ENCODE assay signal across 25 cellular contexts in the genomic region with DNA sequence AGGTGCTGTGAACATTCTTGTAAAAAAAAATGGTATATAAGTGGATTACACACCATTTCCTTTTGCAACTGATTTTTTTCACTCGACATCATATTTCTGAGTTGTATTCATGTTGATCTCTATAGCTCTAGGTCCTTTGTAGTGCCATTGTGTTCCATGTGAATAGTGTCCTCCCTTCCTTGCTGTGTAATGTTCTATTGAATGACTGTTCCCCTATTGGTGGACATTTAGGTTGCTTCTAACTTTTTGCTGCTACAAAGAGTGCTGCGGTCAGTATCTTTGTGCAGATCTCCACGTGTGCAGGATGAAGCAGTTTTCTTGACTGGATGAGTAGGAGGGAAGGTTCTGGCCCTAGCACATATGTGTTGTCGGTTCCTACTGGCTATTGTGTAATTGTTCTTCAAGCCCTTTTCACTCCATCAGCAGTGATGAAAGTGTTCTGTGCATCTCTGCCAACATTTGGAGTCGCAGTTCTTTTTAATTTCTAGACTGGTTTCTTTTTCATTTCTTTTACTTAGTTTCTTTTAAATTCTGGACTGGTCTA. TPM values are rescaled to one million over a fixed set of nuclear protein-coding genes. Genes with fewer than 3 reads are reported as not detected.
DNase-seq lines count a peak whose midpoint lies in the region; ATAC-seq, FAIRE-seq and TF ChIP-seq lines count a peak whose summit lies in the region.
"Had no signal": no experiment of that assay in that cellular context is flagged by ENCODE, and none has a peak within 500 bp of the region (broad histone marks: within the 10 kb centered on the region; RNA-seq: fewer than 3 reads in every experiment).

No MANE protein-coding gene starts in this region.

- no peaks in the 10 kb centered on the region for H3K27me3 ChIP-seq in ACC112 (ENCODE audit: insufficient read depth, low read length)
- no peaks in the 10 kb centered on the region for H3K27me3 ChIP-seq in left lung
- H3K27me3 ChIP-seq: BLaER1 treated with 17β-estradiol and CSF1 and Interleukin-3, amounts not matched to agents 10 nM and 100 nM; body of pancreas had no signal

- intact Hi-C loops in left lung (cut with DNase I) = no loop called here
- intact Hi-C loops in OCI-LY7 (cut with micrococcal nuclease; ENCODE audit: unreplicated experiment) = no loop called here

- H3K36me3 ChIP-seq in ACC112 (ENCODE audit: insufficient read depth, low read length) (no peaks in the 10 kb centered on the region), left lung (no peaks in the 10 kb centered on the region), OCI-LY7 (ENCODE audit: insufficient read depth, low read length) (no peaks in the 10 kb centered on the region)

- H3K9me3 ChIP-seq in left lung (no peaks in the 10 kb centered on the region), OCI-LY7 (ENCODE audit: low read length) (no peaks in the 10 kb centered on the region)
- H3K9me3 ChIP-seq: body of pancreas had no signal

- H2AFZ ChIP-seq in ACC112 (ENCODE audit: low read length, unreplicated experiment) (no peak overlapping the region), OCI-LY7 (ENCODE audit: low read length) (no peak overlapping the region)

- no peak for FAIRE-seq in urothelium cell line (lab: Jason Lieb, UNC)
- FAIRE-seq: D721Med, GM12892, H54, TTC549 had no signal

- H3K27ac ChIP-seq in ACC112 (ENCODE audit: low read depth, low read length) = peak overlapping the region; percentile 38; the same call in 1 of the 2 replicates
- H3K27ac ChIP-seq in left lung = no peak overlapping the region
- no peak overlapping the region for H3K27ac ChIP-seq in OCI-LY7 (ENCODE audit: low read depth, low read length, poor library complexity, severe bottlenecking)
- H3K27ac ChIP-seq: BLaER1 treated with 17β-estradiol and CSF1 and Interleukin-3, amounts not matched to agents 10 nM and 100 nM; KMS-11 had no signal

- no peaks in the 10 kb centered on the region for H3K9me2 ChIP-seq in OCI-LY7 (ENCODE audit: insufficient read depth, low read length)

- no peaks in the 10 kb centered on the region for H4K20me1 ChIP-seq in OCI-LY7 (ENCODE audit: insufficient read depth, low read length)

- POLR2A ChIA-PET in OCI-LY7 (lab: Charles Lee) = no interaction called here

- CTCF ChIA-PET in OCI-LY7 (lab: Charles Lee; ENCODE audit: unreplicated experiment) = no interaction called here

- TF ChIP-seq CTCF in left lung (IDR thresholded peaks at IDR 0.05) = no peak
- no peak for TF ChIP-seq CTCF in OCI-LY7 (conservative IDR thresholded peaks at IDR 0.05; ENCODE audit: low read length)

- peak; percentile 30 for ATAC-seq in left lung
- no peak for ATAC-seq in GM19467 (IDR thresholded peaks at IDR 0.05; ENCODE audit: unreplicated experiment)
- ATAC-seq: activated CD4-positive, alpha-beta T cell treated with anti-CD3 and anti-CD28 coated beads for 36 hours; activated naive CD4-positive, alpha-beta T cell treated with anti-CD3 and anti-CD28 coated beads, Interleukin-2, amount 50 U/mL, for 72 hours; body of pancreas; left colon; T-cell had no signal

- DNase-seq in LHCN-M2 (ENCODE audit: low read depth) (peak; percentile 27), fibroblast of peridontal ligament (ENCODE audit: extremely low read depth) (peak; percentile 38), left lung (no peak), urothelium cell line (ENCODE audit: low spot score) (no peak), OCI-LY7 (ENCODE audit: low spot score) (no peak), DMS 273 (lab: John Stamatoyannopoulos, UW; ENCODE audit: unreplicated experiment) (no peak)
- DNase-seq: activated CD4-positive, alpha-beta T cell treated with anti-CD3 and anti-CD28 coated beads for 36 hours; left colon; MV-4-11; NCI-H1930; NCI-H345; SHP77 treated with DMSO at 0.1 percent for 48 hours; stimulated activated CD4-positive, alpha-beta T cell treated with anti-CD3 and anti-CD28 coated beads, Interleukin-12 subunit alpha, Interleukin-12 subunit beta, amount 100 ng/mL, for 4 hours; stimulated activated CD8-positive, alpha-beta memory T cell treated with anti-CD3 and anti-CD28 coated beads, Interleukin-4, amount 100 ng/mL, for 48 hours; T-cell had no signal

- H3K4me3 ChIP-seq in ACC112 (ENCODE audit: low read depth, low read length) (no peak overlapping the region), left lung (no peak overlapping the region), OCI-LY7 (ENCODE audit: low read depth, low read length, poor library complexity, severe bottlenecking) (no peak overlapping the region)
- H3K4me3 ChIP-seq: BLaER1 treated with 17β-estradiol and CSF1 and Interleukin-3, amounts not matched to agents 10 nM and 100 nM; body of pancreas had no signal

- H3K79me2 ChIP-seq in ACC112 (ENCODE audit: control insufficient read depth, insufficient read depth, low read length, unreplicated experiment) (no peaks in the 10 kb centered on the region), OCI-LY7 (ENCODE audit: insufficient read depth, low read depth, low read length) (no peaks in the 10 kb centered on the region)

- H3K4me2 ChIP-seq in OCI-LY7 (ENCODE audit: low read length) = no peak overlapping the region
- H3K4me2 ChIP-seq: KMS-11 had no signal

- no TSS peak for BruUV-seq in OCI-LY7 (replicated peaks; lab: Mats Ljungman, UMichigan)

- H3K4me1 ChIP-seq in ACC112 (ENCODE audit: control insufficient read depth, insufficient read depth, low read length, unreplicated experiment) (peaks cover 26% of the 10 kb centered on the region), left lung (no peaks in the 10 kb centered on the region), OCI-LY7 (ENCODE audit: insufficient read depth, low read length, poor library complexity, severe bottlenecking) (no peaks in the 10 kb centered on the region)

RNA-seq across cellular contexts. Expression of a gene that starts 20.2 kb away (rescaled TPM):
- total RNA-seq in LHCN-M2 (2014; rRNA removed) (4.0 and 4.4 TPM in 2 replicates), left lung (10 to 100 TPM; 50.3 to 53.4 TPM), OCI-LY7 (2022) (11.1 and 11.2 TPM in 2 replicates)
- 3.9 TPM for polyA plus RNA-seq in LHCN-M2 (2012)
- 2.9 and 3.9 TPM in 2 replicates for total RNA-seq in OCI-LY7 (2014; rRNA removed; shearing (Covaris generic))

Comparison
In these comparisons a context has a peak if more than half of its experiments do, and no peak if none do; other contexts are left out.
1. DNase-seq: peak in LHCN-M2 (single experiment) and fibroblast of peridontal ligament (single experiment); none in left lung (0 of 2), urothelium cell line (single experiment), OCI-LY7 (single experiment) and DMS 273 (single experiment).